Comparison of ENCODE assay signal across 15 cellular contexts in the genomic region with DNA sequence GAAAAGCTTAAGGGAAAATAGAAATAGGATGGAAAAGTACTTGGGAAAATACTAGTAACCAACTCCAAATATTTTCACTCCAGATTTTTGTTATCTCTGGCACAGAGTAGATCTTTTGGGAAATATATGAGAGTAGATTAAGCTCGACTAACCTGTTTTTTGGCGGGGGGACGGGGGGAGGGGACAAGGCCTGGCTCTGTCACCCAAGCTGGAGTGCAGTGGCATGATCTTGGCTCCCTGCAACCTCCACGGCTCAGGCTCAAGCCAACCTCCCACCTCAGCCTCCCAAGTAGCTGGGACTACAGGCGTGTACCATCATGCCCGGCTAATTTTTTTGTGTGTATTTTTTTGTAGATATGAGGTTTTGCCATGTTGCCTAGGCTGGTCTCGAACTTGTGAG. TPM values are rescaled to one million over a fixed set of nuclear protein-coding genes. Genes with fewer than 3 reads are reported as not detected.
DNase-seq lines count a peak whose midpoint lies in the region; ATAC-seq and TF ChIP-seq lines count a peak whose summit lies in the region.
"Had no signal": no experiment of that assay in that cellular context is flagged by ENCODE, and none has a peak within 500 bp of the region (broad histone marks: within the 10 kb centered on the region; RNA-seq: fewer than 3 reads in every experiment).

No MANE protein-coding gene starts in this region.

- intact Hi-C loops in aorta (cut with DNase I) (loop anchor here in 1 of 2 donors (5.0 kb wide), 1 partner anchor 53 kb away; no protein-coding TSS in a partner anchor), breast epithelium (cut with DNase I; ENCODE audit: low total_unique reads) (no loop called here)

- H3K9me3 Mint-ChIP-seq in activated naive CD4-positive, alpha-beta T cell treated with anti-CD3 and anti-CD28 coated beads, Interleukin-2, amount 50 U/mL, for 24 hours = no peaks in the 10 kb centered on the region
- H3K9me3 Mint-ChIP-seq in neural crest cell = no peaks in the 10 kb centered on the region

- no peaks in the 10 kb centered on the region for H3K27me3 Mint-ChIP-seq in activated naive CD4-positive, alpha-beta T cell treated with anti-CD3 and anti-CD28 coated beads, Interleukin-2, amount 50 U/mL, for 24 hours
- H3K27me3 Mint-ChIP-seq in T-helper 17 cell (no peaks in the 10 kb centered on the region), neural crest cell (ENCODE audit: low read depth) (no peaks in the 10 kb centered on the region)

- WGBS in aorta, 2 donors = 16 to 18% methylated on average over 7 of the region's 7 CpGs

- no peak overlapping the region for H3K4me3 Mint-ChIP-seq in activated naive CD4-positive, alpha-beta T cell treated with anti-CD3 and anti-CD28 coated beads, Interleukin-2, amount 50 U/mL, for 24 hours
- H3K4me3 Mint-ChIP-seq in T-helper 17 cell (no peak overlapping the region), neural crest cell (peak overlapping the region; percentile 38)

- no peaks in the 10 kb centered on the region for H3K27me3 ChIP-seq in aorta (ENCODE audit: control insufficient read depth in 1 of 2, insufficient read depth in 2 of 2, low read length in 1 of 2)
- H3K27me3 ChIP-seq in breast epithelium = no peaks in the 10 kb centered on the region
- H3K27me3 ChIP-seq: Peyer's patch had no signal

- H3K4me3 ChIP-seq in aorta (ENCODE audit: low read length in 2 of 2) (no peak overlapping the region), breast epithelium (no peak overlapping the region)
- H3K4me3 ChIP-seq: Peyer's patch had no signal

- no peaks in the 10 kb centered on the region for H3K9me3 ChIP-seq in T-helper 17 cell (ENCODE audit: control insufficient read depth, low read length, poor library complexity, severe bottlenecking)
- H3K9me3 ChIP-seq in aorta (ENCODE audit: control insufficient read depth, low read length) = no peaks in the 10 kb centered on the region
- no peaks in the 10 kb centered on the region for H3K9me3 ChIP-seq in breast epithelium
- H3K9me3 ChIP-seq: Peyer's patch had no signal

- no peak for TF ChIP-seq CTCF in neural crest cell (conservative IDR thresholded peaks at IDR 0.05)
- TF ChIP-seq CTCF in breast epithelium (IDR thresholded peaks at IDR 0.05) = no peak

- no peak for DNase-seq in activated naive CD4-positive, alpha-beta T cell treated with anti-CD3 and anti-CD28 coated beads, Interleukin-2, amount 50 U/mL, for 16 hours
- no peak for DNase-seq in T-helper 17 cell
- no peak for DNase-seq in neural crest cell (ENCODE audit: low read depth, low spot score)
- peak; percentile 64 to 80 for DNase-seq in aorta
- no peak for DNase-seq in DMS79 treated with DMSO at 0.1 percent for 48 hours (lab: John Stamatoyannopoulos, UW)
- DNase-seq in breast epithelium (ENCODE audit: low spot score in 2 of 2) = no peak
- DNase-seq: C1 segment of cervical spinal cord, GF-D8, Karpas-422, NCI-H187 treated with DMSO at 0.1 percent for 48 hours, NCI-H510A, Peyer's patch, SHP77 treated with DMSO at 0.1 percent for 48 hours had no signal

- peak overlapping the region in 1 of 2 donors; percentile 0 for H3K27ac ChIP-seq in aorta (ENCODE audit: low read depth in 1 of 2, low read length in 2 of 2)
- H3K27ac ChIP-seq in breast epithelium = no peak overlapping the region
- H3K27ac ChIP-seq: Peyer's patch had no signal

- no peaks in the 10 kb centered on the region for H3K36me3 ChIP-seq in aorta (ENCODE audit: control insufficient read depth in 1 of 2, insufficient read depth in 2 of 2, low read length in 1 of 2)
- no peaks in the 10 kb centered on the region for H3K36me3 ChIP-seq in breast epithelium

- no peak for ATAC-seq in T-helper 17 cell
- no peak for ATAC-seq in aorta (ENCODE audit: low FRiP score)
- no peak for ATAC-seq in GM21381 (IDR thresholded peaks at IDR 0.05; ENCODE audit: unreplicated experiment)

- peak overlapping the region; percentile 62 for H3K27ac Mint-ChIP-seq in activated naive CD4-positive, alpha-beta T cell treated with anti-CD3 and anti-CD28 coated beads, Interleukin-2, amount 50 U/mL, for 24 hours
- H3K27ac Mint-ChIP-seq in T-helper 17 cell (peak overlapping the region; percentile 83), neural crest cell (ENCODE audit: unreplicated experiment) (no peak overlapping the region)

- peaks cover 81% of the 10 kb centered on the region for H3K4me1 Mint-ChIP-seq in activated naive CD4-positive, alpha-beta T cell treated with anti-CD3 and anti-CD28 coated beads, Interleukin-2, amount 50 U/mL, for 24 hours
- peaks cover 48% of the 10 kb centered on the region for H3K4me1 Mint-ChIP-seq in T-helper 17 cell
- peaks cover 12% of the 10 kb centered on the region for H3K4me1 Mint-ChIP-seq in neural crest cell

- H3K4me1 ChIP-seq in aorta (ENCODE audit: control insufficient read depth in 1 of 2, insufficient read depth in 2 of 2, low read length in 2 of 2) (peaks cover 0 to 2% of the 10 kb centered on the region in 2 donors), breast epithelium (peaks cover 0 to 4% of the 10 kb centered on the region in 2 donors)

- TF ChIP-seq POLR2A in breast epithelium (IDR thresholded peaks at IDR 0.05) = no peak

- H3K36me3 Mint-ChIP-seq in activated naive CD4-positive, alpha-beta T cell treated with anti-CD3 and anti-CD28 coated beads, Interleukin-2, amount 50 U/mL, for 24 hours = peaks cover 7% of the 10 kb centered on the region
- H3K36me3 Mint-ChIP-seq in T-helper 17 cell (ENCODE audit: low read depth) = no peaks in the 10 kb centered on the region
- no peaks in the 10 kb centered on the region for H3K36me3 Mint-ChIP-seq in neural crest cell (ENCODE audit: low read depth)

RNA-seq across cellular contexts. Expression of a gene that starts 4.8 kb away (rescaled TPM):
- total RNA-seq in T-helper 17 cell (10 to 100 TPM; 44.8 to 48.0 TPM), neural crest cell (38.9 and 41.7 TPM in 2 replicates), aorta (10 to 100 TPM; 68.2 to 75.3 TPM), breast epithelium (10 to 100 TPM; 85.9 to 92.8 (median 89.8) TPM)
- 10 to 100 TPM; 67.7 to 68.3 TPM for polyA plus RNA-seq in aorta

Comparison
In these comparisons a context has a peak if more than half of its experiments do, and no peak if none do; other contexts are left out.
1. DNase-seq: peak in aorta (2 of 2); none in activated naive CD4-positive, alpha-beta T cell treated with anti-CD3 and anti-CD28 coated beads, Interleukin-2, amount 50 U/mL, for 16 hours (single experiment), T-helper 17 cell (0 of 3), neural crest cell (single experiment), DMS79 treated with DMSO at 0.1 percent for 48 hours (single experiment) and breast epithelium (0 of 2).